ENCODE assay signal across 27 cellular contexts in genomic region chr6:139354177-139354576, GRCh38.
"Had no signal": no experiment of that assay in that cellular context is flagged by ENCODE, and none has a peak within 500 bp of the region (broad histone marks: within the 10 kb centered on the region; RNA-seq: fewer than 3 reads in every experiment).

No MANE protein-coding gene starts in this region.

- H3K4me1 ChIP-seq: lower lobe of right lung, right lobe of liver, transverse colon, upper lobe of right lung, uterus had no signal

- H3K36me3 Mint-ChIP-seq: immature natural killer cell, natural killer cell had no signal

- H3K4me3 ChIP-seq: esophagus squamous epithelium, lower lobe of right lung, pancreas, right lobe of liver, smooth muscle cell, suprapubic skin, transverse colon, upper lobe of right lung, uterus had no signal

- H3K27ac Mint-ChIP-seq: effector memory CD8-positive, alpha-beta T cell; immature natural killer cell; natural killer cell; stimulated activated naive CD8-positive, alpha-beta T cell treated with anti-CD3 and anti-CD28 coated beads, Interleukin-15, amount 100 ng/mL, for 72 hours had no signal

- H3K36me3 ChIP-seq: esophagus squamous epithelium, lower lobe of right lung, neutrophil, pancreas, right lobe of liver, suprapubic skin, transverse colon, upper lobe of right lung, uterus had no signal

- H3K27ac ChIP-seq: esophagus squamous epithelium, lower lobe of right lung, neutrophil, pancreas, right lobe of liver, suprapubic skin, transverse colon, upper lobe of right lung, uterus had no signal

- H3K9me3 Mint-ChIP-seq: effector memory CD8-positive, alpha-beta T cell; immature natural killer cell had no signal

- H3K4me1 Mint-ChIP-seq: immature natural killer cell, natural killer cell, neural crest cell had no signal

- H3K9me3 ChIP-seq: esophagus squamous epithelium, lower lobe of right lung, neutrophil, pancreas, right lobe of liver, suprapubic skin, transverse colon, upper lobe of right lung, uterus had no signal

- FAIRE-seq: endometrium, keratinocyte, pancreas had no signal

- H3K27me3 ChIP-seq: esophagus squamous epithelium, neutrophil, pancreas, right lobe of liver, suprapubic skin, transverse colon, upper lobe of right lung, uterus had no signal

- H3K4me3 Mint-ChIP-seq: effector memory CD8-positive, alpha-beta T cell; immature natural killer cell; natural killer cell; neural crest cell; stimulated activated naive CD8-positive, alpha-beta T cell treated with anti-CD3 and anti-CD28 coated beads, Interleukin-15, amount 100 ng/mL, for 72 hours had no signal

- H3K27me3 Mint-ChIP-seq: effector memory CD8-positive, alpha-beta T cell; stimulated activated naive CD8-positive, alpha-beta T cell treated with anti-CD3 and anti-CD28 coated beads, Interleukin-15, amount 100 ng/mL, for 72 hours had no signal

- DNase-seq: cortex of kidney; effector memory CD8-positive, alpha-beta T cell; erythroblast; esophagus squamous epithelium; foreskin melanocyte; hypothalamus; immature natural killer cell; left ventricle myocardium superior; lower lobe of right lung; natural killer cell; pancreas; right lobe of liver; stimulated activated CD4-positive, alpha-beta T cell treated with anti-CD3 and anti-CD28 coated beads, Interleukin-12 subunit alpha, Interleukin-12 subunit beta, amount 100 ng/mL, for 4 hours; stimulated activated CD4-positive, alpha-beta T cell treated with anti-CD3 and anti-CD28 coated beads, Interleukin-1b, Interleukin-23, amount 100 ng/mL, for 48 hours; stimulated activated CD4-positive, alpha-beta T cell treated with anti-CD3 and anti-CD28 coated beads, Interleukin-4, amount 100 ng/mL, for 1 hour; stimulated activated CD8-positive, alpha-beta memory T cell treated with anti-CD3 and anti-CD28 coated beads, Interleukin-4, amount 100 ng/mL, for 48 hours; stimulated activated naive CD4-positive, alpha-beta T cell; stimulated activated naive CD8-positive, alpha-beta T cell treated with anti-CD3 and anti-CD28 coated beads, Interleukin-15, amount 100 ng/mL, for 72 hours; transverse colon; upper lobe of right lung; uterus had no signal
